In the genomic region with DNA sequence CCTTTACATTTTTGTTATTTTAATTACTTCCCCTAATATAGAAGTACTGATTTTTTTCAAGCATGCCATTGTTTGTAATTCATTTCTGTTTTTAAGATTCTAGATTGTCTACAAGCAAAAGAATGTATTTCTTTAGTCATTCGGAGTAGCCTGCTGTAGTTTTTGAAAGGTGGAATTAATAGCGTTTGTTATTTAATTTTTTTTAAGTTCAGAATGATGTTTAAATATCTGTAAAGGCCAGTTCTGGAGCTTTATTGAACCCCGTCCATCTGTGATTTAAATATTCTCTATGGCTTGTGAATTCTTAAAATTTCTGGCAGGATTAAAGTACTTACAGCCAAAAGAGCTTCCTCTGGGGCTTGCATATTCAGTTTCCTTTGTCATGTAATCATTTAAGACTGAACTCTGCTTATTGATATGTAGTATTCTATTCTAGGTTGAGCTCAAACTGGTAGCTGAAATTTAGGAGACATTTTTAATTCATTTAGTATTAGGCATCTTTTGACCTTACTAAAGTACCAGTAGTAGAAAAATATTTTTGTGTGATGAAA, we compare ENCODE assay signal across 9 cellular contexts. TPM values are rescaled to one million over a fixed set of nuclear protein-coding genes. Genes with fewer than 3 reads are reported as not detected.
DNase-seq lines count a peak whose midpoint lies in the region; ATAC-seq and TF ChIP-seq lines count a peak whose summit lies in the region.
"Had no signal": no experiment of that assay in that cellular context is flagged by ENCODE, and none has a peak within 500 bp of the region (broad histone marks: within the 10 kb centered on the region; RNA-seq: fewer than 3 reads in every experiment).

No MANE protein-coding gene starts in this region.

- H3K27ac Mint-ChIP-seq in T-helper 17 cell = peak overlapping the region; percentile 100

- no peaks in the 10 kb centered on the region for H3K27me3 Mint-ChIP-seq in T-helper 17 cell

- DNase-seq in GM23248 = no peak
- no peak for DNase-seq in T-helper 17 cell
- DNase-seq in fibroblast of pulmonary artery (ENCODE audit: low read depth) = no peak
- DNase-seq in gastrocnemius medialis = no peak
- DNase-seq in stimulated activated CD4-positive, alpha-beta T cell treated with anti-CD3 and anti-CD28 coated beads, Interleukin-4, amount 100 ng/mL, for 24 hours = no peak
- no peak for DNase-seq in DMS153 (lab: John Stamatoyannopoulos, UW)
- no peak for DNase-seq in cortex of kidney (lab: John Stamatoyannopoulos, UW)

- peaks cover 48% of the 10 kb centered on the region for H3K4me1 ChIP-seq in GM23248 (ENCODE audit: insufficient read depth)
- peaks cover 34 to 39% of the 10 kb centered on the region in 2 donors for H3K4me1 ChIP-seq in gastrocnemius medialis

- in situ Hi-C loops in GM23248 (cut with MboI) (loop anchor here (10.0 kb wide), 1 partner anchor 210 kb away; no protein-coding TSS in a partner anchor), gastrocnemius medialis (cut with MboI; ENCODE audit: low sequenced_read_pairs in 4 of 4) (loop anchor here in 1 of 4 donors (10.0 kb wide), 1 partner anchor 210 kb away; no protein-coding TSS in a partner anchor)

- no peak for TF ChIP-seq CTCF in fibroblast of pulmonary artery (IDR thresholded peaks at IDR 0.05; ENCODE audit: low read length, missing control alignments)
- no peak for TF ChIP-seq CTCF in gastrocnemius medialis (IDR thresholded peaks at IDR 0.05 in 4 of 5, conservative IDR thresholded peaks at IDR 0.05 in 1 of 5)

- intact Hi-C loops in gastrocnemius medialis (cut with DNase I; ENCODE audit: low total_unique reads) = loop anchor here (2.0 kb wide), 1 partner anchor 172 kb away; no protein-coding TSS in a partner anchor

- H3K36me3 ChIP-seq in GM23248 (ENCODE audit: low read depth) = peaks cover 31% of the 10 kb centered on the region
- peaks cover 0 to 38% of the 10 kb centered on the region in 2 donors for H3K36me3 ChIP-seq in gastrocnemius medialis
- H3K36me3 ChIP-seq: ovary had no signal

- H3K9me2 ChIP-seq in GM23248 (ENCODE audit: insufficient read depth) = no peaks in the 10 kb centered on the region

- H3K27me3 ChIP-seq in GM23248 (replicated peaks; ENCODE audit: insufficient read depth) = no peaks in the 10 kb centered on the region
- no peaks in the 10 kb centered on the region for H3K27me3 ChIP-seq in gastrocnemius medialis
- H3K27me3 ChIP-seq: ovary had no signal

- TF ChIP-seq POLR2A in gastrocnemius medialis (IDR thresholded peaks at IDR 0.05) = no peak

- no peaks in the 10 kb centered on the region for H4K20me1 ChIP-seq in GM23248 (ENCODE audit: insufficient read depth)

- peak overlapping the region; percentile 99 for H3K9ac ChIP-seq in GM23248

- H3K4me3 Mint-ChIP-seq in T-helper 17 cell = no peak overlapping the region

- peak overlapping the region; percentile 100 for H3K27ac ChIP-seq in GM23248
- peak overlapping the region in 3 of 4 donors; percentile 98 to 99 (median 99) for H3K27ac ChIP-seq in gastrocnemius medialis

- no peak for ATAC-seq in T-helper 17 cell
- ATAC-seq in gastrocnemius medialis = no peak
- ATAC-seq in GM18502 (IDR thresholded peaks at IDR 0.05; ENCODE audit: poor library complexity, unreplicated experiment) = no peak

- no peak overlapping the region for H2AFZ ChIP-seq in GM23248

- H3K4me1 Mint-ChIP-seq in T-helper 17 cell = peaks cover 43% of the 10 kb centered on the region

- H3K4me3 ChIP-seq in GM23248 (peak overlapping the region; percentile 98), fibroblast of pulmonary artery (replicated peaks; ENCODE audit: low read depth, low read length) (peak overlapping the region; percentile 83), gastrocnemius medialis (peak overlapping the region in 1 of 4 donors; percentile 86)

- H3F3A ChIP-seq in GM23248 (ENCODE audit: insufficient read depth) = peaks cover 72% of the 10 kb centered on the region

- H3K79me2 ChIP-seq in GM23248 (ENCODE audit: insufficient read depth) = peaks cover 89% of the 10 kb centered on the region

- WGBS in GM23248 (ENCODE audit: low coverage in 1 of 2, low lambda C conversion rate in 2 of 2, missing lambda C conversion rate in 2 of 2), 2 experiments = 33% methylated on average over 3 of the region's 3 CpGs

- H3K9me3 ChIP-seq in GM23248 (ENCODE audit: low read depth) (no peaks in the 10 kb centered on the region), T-helper 17 cell (ENCODE audit: control insufficient read depth, low read length, poor library complexity, severe bottlenecking) (peaks cover 4% of the 10 kb centered on the region), gastrocnemius medialis (no peaks in the 10 kb centered on the region)
- H3K9me3 ChIP-seq: ovary had no signal

- H3K4me2 ChIP-seq in GM23248 (ENCODE audit: unreplicated experiment) = peak overlapping the region; percentile 89

- peaks cover 5% of the 10 kb centered on the region for H3K36me3 Mint-ChIP-seq in T-helper 17 cell (ENCODE audit: low read depth)

RNA-seq across cellular contexts. Expression of gene TGIF1, which starts 5.2 kb away (rescaled TPM):
- 66.9 and 122 TPM in 2 replicates for total RNA-seq in GM23248 (2014; rRNA removed; shearing (Covaris generic))
- 88.0 and 99.4 TPM in 2 replicates for polyA plus RNA-seq in GM23248 (2016; fragmentation: Nextera tagmentation; extraction: Ambion mirVana)
- total RNA-seq in T-helper 17 cell (10 to 100 TPM; 56.3 to 71.7 TPM), gastrocnemius medialis (10 to 100 TPM; 33.8 to 90.8 (median 47.0) TPM)
